Comparison of ENCODE assay signal across 12 cellular contexts in the genomic region with DNA sequence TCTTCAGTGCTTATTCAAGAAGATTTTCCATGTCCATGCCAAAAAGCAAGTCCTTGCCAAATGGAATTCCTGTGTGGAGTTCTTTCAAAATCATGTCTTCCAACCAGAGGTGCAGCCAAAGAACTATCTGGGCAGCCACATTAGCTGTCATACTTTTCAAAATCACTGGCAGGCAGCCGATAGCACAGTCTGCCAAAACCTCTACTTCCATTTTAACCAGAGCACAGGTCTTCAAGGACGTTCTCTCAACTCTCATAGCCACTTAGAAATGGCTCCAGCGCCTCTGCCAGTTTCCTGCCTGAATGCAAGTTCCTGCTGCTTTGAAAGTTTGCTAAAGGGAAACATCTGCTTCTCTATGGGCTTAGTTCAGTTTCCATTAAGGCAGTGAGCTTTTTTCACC.
DNase-seq lines count a peak whose midpoint lies in the region; ATAC-seq and TF ChIP-seq lines count a peak whose summit lies in the region.
"Had no signal": no experiment of that assay in that cellular context is flagged by ENCODE, and none has a peak within 500 bp of the region (broad histone marks: within the 10 kb centered on the region; RNA-seq: fewer than 3 reads in every experiment).

No MANE protein-coding gene starts in this region.

- 4% methylated on average over 3 of the region's 3 CpGs for WGBS in right cardiac atrium

- H3K36me3 Mint-ChIP-seq in T-helper 17 cell (ENCODE audit: low read depth): no peaks in the 10 kb centered on the region
- H3K36me3 Mint-ChIP-seq in CD14-positive monocyte: no peaks in the 10 kb centered on the region
- H3K36me3 Mint-ChIP-seq: IgD-negative memory B cell had no signal

- H3K27me3 Mint-ChIP-seq in T-helper 17 cell (no peaks in the 10 kb centered on the region), CD14-positive monocyte (ENCODE audit: low read depth in 3 of 3) (peaks cover 0 to 2% (median 0%) of the 10 kb centered on the region in 3 donors)
- H3K27me3 Mint-ChIP-seq: IgD-negative memory B cell had no signal

- ATAC-seq in right cardiac atrium (peak; percentile 96 to 97), T-helper 17 cell (no peak), HG03342 (IDR thresholded peaks at IDR 0.05; ENCODE audit: unreplicated experiment) (no peak)

- no peak overlapping the region for H3K27ac Mint-ChIP-seq in T-helper 17 cell
- H3K27ac Mint-ChIP-seq in CD14-positive monocyte: no peak overlapping the region
- H3K27ac Mint-ChIP-seq: IgD-negative memory B cell had no signal

- DNase-seq in HFF-Myc (ENCODE audit: extremely low read depth, low read depth): peak; percentile 44
- DNase-seq in astrocyte of the spinal cord (ENCODE audit: low read depth, low spot score): peak; percentile 73
- DNase-seq in right cardiac atrium: peak; percentile 81 to 93 (median 91)
- peak; percentile 73 for DNase-seq in skeletal muscle cell (ENCODE audit: low read depth)
- DNase-seq in NCI-H69 (lab: John Stamatoyannopoulos, UW): no peak
- DNase-seq in T-helper 17 cell: no peak
- DNase-seq in CD14-positive monocyte (ENCODE audit: low spot score): no peak
- DNase-seq: activated CD4-positive, CD25-positive, alpha-beta regulatory T cell treated with anti-CD3 and anti-CD28 coated beads, Interleukin-2, amount 50 U/mL, for 72 hours; retina had no signal

- intact Hi-C loops in right cardiac atrium (cut with DNase I) (no loop called here), CD14-positive monocyte (cut with micrococcal nuclease) (no loop called here)

- in situ Hi-C loops in astrocyte of the spinal cord (cut with HindIII; ENCODE audit: low sequenced_read_pairs): no loop called here

- H3K27me3 ChIP-seq in right cardiac atrium (ENCODE audit: control insufficient read depth, insufficient read depth): no peaks in the 10 kb centered on the region
- H3K27me3 ChIP-seq: ascending aorta had no signal

- H3K4me1 Mint-ChIP-seq in T-helper 17 cell: no peaks in the 10 kb centered on the region
- no peaks in the 10 kb centered on the region for H3K4me1 Mint-ChIP-seq in CD14-positive monocyte
- H3K4me1 Mint-ChIP-seq: IgD-negative memory B cell had no signal

- H3K4me3 ChIP-seq in HFF-Myc (replicated peaks; ENCODE audit: low read depth, low read length) (no peak overlapping the region), astrocyte of the spinal cord (ENCODE audit: low read depth, low read length) (no peak overlapping the region), right cardiac atrium (ENCODE audit: low read length) (no peak overlapping the region), skeletal muscle cell (ENCODE audit: low read depth, low read length) (no peak overlapping the region)

- H3K9me3 ChIP-seq in right cardiac atrium (ENCODE audit: control insufficient read depth, low read length) (no peaks in the 10 kb centered on the region), T-helper 17 cell (ENCODE audit: control insufficient read depth, low read length, poor library complexity, severe bottlenecking) (no peaks in the 10 kb centered on the region)
- H3K9me3 ChIP-seq: ascending aorta had no signal

- no peaks in the 10 kb centered on the region for H3K4me1 ChIP-seq in right cardiac atrium (ENCODE audit: control insufficient read depth, insufficient read depth, low read length)
- H3K4me1 ChIP-seq: ascending aorta had no signal

- TF ChIP-seq CTCF in HFF-Myc (IDR thresholded peaks at IDR 0.05; ENCODE audit: low read depth, low read length, missing control alignments) (no peak), astrocyte of the spinal cord (IDR thresholded peaks at IDR 0.05; ENCODE audit: low read depth, low read length) (no peak), CD14-positive monocyte (IDR thresholded peaks at IDR 0.05) (no peak)

- H3K4me3 Mint-ChIP-seq in T-helper 17 cell (no peak overlapping the region), CD14-positive monocyte (no peak overlapping the region)
- H3K4me3 Mint-ChIP-seq: IgD-negative memory B cell had no signal

- H3K9me3 Mint-ChIP-seq in CD14-positive monocyte: peaks cover 4 to 7% (median 6%) of the 10 kb centered on the region in 7 donors
- H3K9me3 Mint-ChIP-seq: IgD-negative memory B cell had no signal

- H3K27ac ChIP-seq in right cardiac atrium (ENCODE audit: low read length): no peak overlapping the region

Comparison
In these comparisons a context has a peak if more than half of its experiments do, and no peak if none do; other contexts are left out.
1. DNase-seq: peak in HFF-Myc (single experiment), astrocyte of the spinal cord (single experiment), right cardiac atrium (3 of 3) and skeletal muscle cell (single experiment); none in NCI-H69 (single experiment), T-helper 17 cell (0 of 3) and CD14-positive monocyte (single experiment).
2. ATAC-seq: peak in right cardiac atrium (2 of 2); none in T-helper 17 cell (single experiment) and HG03342 (single experiment).